In genomic region chr3:25657293-25657692, GRCh38 we compare ENCODE assay signal across 23 cellular contexts. TPM values are rescaled to one million over a fixed set of nuclear protein-coding genes. Genes with fewer than 3 reads are reported as not detected.
DNase-seq lines count a peak whose midpoint lies in the region; ATAC-seq and TF ChIP-seq lines count a peak whose summit lies in the region.
"Had no signal": no experiment of that assay in that cellular context is flagged by ENCODE, and none has a peak within 500 bp of the region (broad histone marks: within the 10 kb centered on the region; RNA-seq: fewer than 3 reads in every experiment).

No MANE protein-coding gene starts in this region.

- peaks cover 100% of the 10 kb centered on the region for H3K79me2 ChIP-seq in Loucy (ENCODE audit: insufficient read depth, low read length)

- no peaks in the 10 kb centered on the region for H3K9me2 ChIP-seq in Loucy (replicated peaks; ENCODE audit: low read depth, low read length)

- H3K4me3 Mint-ChIP-seq in activated naive CD8-positive, alpha-beta T cell, result peak overlapping the region; percentile 57
- no peak overlapping the region for H3K4me3 Mint-ChIP-seq in activated naive CD8-positive, alpha-beta T cell treated with anti-CD3 and anti-CD28 coated beads, Interleukin-2, amount 50 U/mL, for 24 hours
- peak overlapping the region; percentile 5 to 54 (median 48) for H3K4me3 Mint-ChIP-seq in immature natural killer cell
- H3K4me3 Mint-ChIP-seq: nephron progenitor cell had no signal

- H3K4me3 ChIP-seq in Loucy (ENCODE audit: low read length, poor library complexity, severe bottlenecking), result peak overlapping the region; percentile 88
- H3K4me3 ChIP-seq: SJCRH30, stomach, thyroid gland had no signal

- peaks cover 95% of the 10 kb centered on the region for H4K20me1 ChIP-seq in Loucy (ENCODE audit: insufficient read depth, low read length, poor library complexity, severe bottlenecking)

- peak overlapping the region; percentile 25 for H3K27ac Mint-ChIP-seq in activated naive CD8-positive, alpha-beta T cell
- H3K27ac Mint-ChIP-seq in activated naive CD8-positive, alpha-beta T cell treated with anti-CD3 and anti-CD28 coated beads, Interleukin-2, amount 50 U/mL, for 24 hours, result no peak overlapping the region
- peak overlapping the region; percentile 21 to 87 (median 57) for H3K27ac Mint-ChIP-seq in immature natural killer cell
- H3K27ac Mint-ChIP-seq: nephron progenitor cell had no signal

- peaks cover 69% of the 10 kb centered on the region for H3K4me1 ChIP-seq in Loucy (ENCODE audit: insufficient read depth, low read length, poor library complexity, severe bottlenecking)

- no peaks in the 10 kb centered on the region; the same call in 1 of the 2 replicates for H3F3A ChIP-seq in Loucy (ENCODE audit: low read depth)

- H3K36me3 Mint-ChIP-seq in activated naive CD8-positive, alpha-beta T cell, result peaks cover 5% of the 10 kb centered on the region
- H3K36me3 Mint-ChIP-seq in activated naive CD8-positive, alpha-beta T cell treated with anti-CD3 and anti-CD28 coated beads, Interleukin-2, amount 50 U/mL, for 24 hours (ENCODE audit: low read depth), result peaks cover 3% of the 10 kb centered on the region
- H3K36me3 Mint-ChIP-seq in immature natural killer cell, result peaks cover 0 to 3% (median 0%) of the 10 kb centered on the region in 3 donors

- peak overlapping the region; percentile 50 for H3K9ac ChIP-seq in Loucy (ENCODE audit: low read depth, low read length, poor library complexity, severe bottlenecking)
- H3K9ac ChIP-seq: parathyroid adenoma had no signal

- H3K9me3 ChIP-seq in Loucy (ENCODE audit: insufficient read depth, low read depth, low read length), result no peaks in the 10 kb centered on the region
- H3K9me3 ChIP-seq: SJCRH30, stomach, thyroid gland had no signal

- TF ChIP-seq CTCF in Loucy (conservative IDR thresholded peaks at IDR 0.05; ENCODE audit: low read length), result no peak

- H2AFZ ChIP-seq in Loucy (ENCODE audit: low read length), result no peak overlapping the region
- H2AFZ ChIP-seq: parathyroid adenoma had no signal

- no peak for ATAC-seq in activated naive CD8-positive, alpha-beta T cell treated with anti-CD3 and anti-CD28 coated beads, Interleukin-2, amount 50 U/mL, for 24 hours
- ATAC-seq in HG03108 (IDR thresholded peaks at IDR 0.05; ENCODE audit: unreplicated experiment) (no peak), GM21447 (IDR thresholded peaks at IDR 0.05; ENCODE audit: unreplicated experiment) (no peak), HG02852 (IDR thresholded peaks at IDR 0.05; ENCODE audit: unreplicated experiment) (no peak)
- ATAC-seq: left ventricle myocardium superior had no signal

- no peaks in the 10 kb centered on the region for H3K27me3 Mint-ChIP-seq in activated naive CD8-positive, alpha-beta T cell
- H3K27me3 Mint-ChIP-seq in activated naive CD8-positive, alpha-beta T cell treated with anti-CD3 and anti-CD28 coated beads, Interleukin-2, amount 50 U/mL, for 24 hours, result no peaks in the 10 kb centered on the region
- peaks cover 0 to 2% (median 0%) of the 10 kb centered on the region in 3 donors for H3K27me3 Mint-ChIP-seq in immature natural killer cell (ENCODE audit: low read depth in 3 of 3)

- no peaks in the 10 kb centered on the region for H3K27me3 ChIP-seq in Loucy (ENCODE audit: insufficient read depth, low read length, poor library complexity, severe bottlenecking)
- H3K27me3 ChIP-seq: SJCRH30, stomach, thyroid gland had no signal

- no peaks in the 10 kb centered on the region for H3K9me3 Mint-ChIP-seq in activated naive CD8-positive, alpha-beta T cell (ENCODE audit: low read depth)
- H3K9me3 Mint-ChIP-seq in activated naive CD8-positive, alpha-beta T cell treated with anti-CD3 and anti-CD28 coated beads, Interleukin-2, amount 50 U/mL, for 24 hours, result no peaks in the 10 kb centered on the region
- H3K9me3 Mint-ChIP-seq in immature natural killer cell, result no peaks in the 10 kb centered on the region

- H3K4me2 ChIP-seq in Loucy (ENCODE audit: low read depth, low read length, poor library complexity, severe bottlenecking), result peak overlapping the region; percentile 82

- peaks cover 87% of the 10 kb centered on the region for H3K4me1 Mint-ChIP-seq in activated naive CD8-positive, alpha-beta T cell (ENCODE audit: low read depth)
- peaks cover 84% of the 10 kb centered on the region for H3K4me1 Mint-ChIP-seq in activated naive CD8-positive, alpha-beta T cell treated with anti-CD3 and anti-CD28 coated beads, Interleukin-2, amount 50 U/mL, for 24 hours
- H3K4me1 Mint-ChIP-seq in immature natural killer cell, result peaks cover 88 to 97% of the 10 kb centered on the region in 2 donors

- no peak for DNase-seq in activated naive CD8-positive, alpha-beta T cell treated with anti-CD3 and anti-CD28 coated beads, Interleukin-2, amount 50 U/mL, for 24 hours
- DNase-seq in immature natural killer cell, result no peak
- DNase-seq in activated CD8-positive, alpha-beta memory T cell treated with anti-CD3 and anti-CD28 coated beads for 24 hours, result no peak
- DNase-seq: activated gamma-delta T cell; amniotic stem cell; DMS79; GF-D8; IMR-90; left ventricle myocardium superior; NCI-H2029; nephron progenitor cell; SJCRH30; small intestine; stimulated activated CD4-positive, alpha-beta T cell treated with anti-CD3 and anti-CD28 coated beads, Interleukin-1b, Interleukin-23, amount 100 ng/mL, for 48 hours; stimulated activated CD8-positive, alpha-beta memory T cell treated with anti-CD3 and anti-CD28 coated beads, Interleukin-4, amount 100 ng/mL, for 48 hours; stomach; thyroid gland had no signal

- no peaks in the 10 kb centered on the region; the same call in 1 of the 2 replicates for H3K36me3 ChIP-seq in Loucy (ENCODE audit: insufficient read depth, low read length)
- H3K36me3 ChIP-seq: SJCRH30, stomach, thyroid gland had no signal

RNA-seq across cellular contexts. Expression of gene TOP2B, which starts 7.4 kb away (rescaled TPM):
- 10 to 100 TPM; 31.8 to 84.5 (median 45.7) TPM for polyA plus RNA-seq in immature natural killer cell
